In the genomic region with DNA sequence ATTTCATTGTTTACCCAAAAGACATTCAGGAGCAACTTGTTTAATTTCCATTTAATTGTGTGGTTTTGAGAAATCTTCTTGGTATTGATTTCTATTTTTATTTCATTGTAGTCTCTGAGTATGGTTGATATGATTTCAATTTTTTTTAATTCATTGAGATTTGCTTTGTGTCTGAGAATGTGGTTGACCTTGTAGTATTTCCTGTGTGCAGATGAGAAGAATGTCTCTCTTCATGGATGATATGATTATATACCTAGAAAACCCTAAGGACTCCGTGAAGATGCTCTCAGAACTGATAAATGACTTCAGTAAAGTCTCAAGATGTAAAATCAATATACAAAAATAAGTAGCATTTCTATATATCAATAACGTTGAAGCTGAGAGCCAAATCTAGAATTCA, we compare ENCODE assay signal across 22 cellular contexts.
DNase-seq lines count a peak whose midpoint lies in the region; FAIRE-seq and TF ChIP-seq lines count a peak whose summit lies in the region.
"Had no signal": no experiment of that assay in that cellular context is flagged by ENCODE, and none has a peak within 500 bp of the region (broad histone marks: within the 10 kb centered on the region; RNA-seq: fewer than 3 reads in every experiment).

No MANE protein-coding gene starts in this region.

- peaks cover 17% of the 10 kb centered on the region for H3K4me1 Mint-ChIP-seq in mesothelial cell of epicardium
- H3K4me1 Mint-ChIP-seq: CD4-positive, alpha-beta memory T cell had no signal

- H3K27ac Mint-ChIP-seq in mesothelial cell of epicardium = peak overlapping the region; percentile 91
- H3K27ac Mint-ChIP-seq: CD4-positive, alpha-beta memory T cell had no signal

- H3K27me3 Mint-ChIP-seq in mesothelial cell of epicardium (ENCODE audit: low read depth) = peaks cover 9% of the 10 kb centered on the region
- H3K27me3 Mint-ChIP-seq: CD4-positive, alpha-beta memory T cell had no signal

- peak; percentile 4 for DNase-seq in EH (ENCODE audit: low read depth)
- DNase-seq in RCC 7860 (ENCODE audit: low spot score) = no peak
- DNase-seq in choroid plexus epithelial cell (ENCODE audit: low read depth) = peak; percentile 54
- no peak for DNase-seq in mesothelial cell of epicardium (ENCODE audit: low spot score in 2 of 2, unreplicated experiment in 2 of 2)
- no peak for DNase-seq in midbrain (lab: John Stamatoyannopoulos, UW)
- DNase-seq in middle frontal gyrus (ENCODE audit: extremely low spot score, low spot score) = no peak
- DNase-seq in RKO (ENCODE audit: low spot score) = no peak
- DNase-seq in NCI-H526 (lab: John Stamatoyannopoulos, UW) = no peak
- DNase-seq: Calu3; CD4-positive, alpha-beta memory T cell; DMS53; GOT3; MV-4-11; NCI-H1694 treated with DMSO at 0.1 percent for 48 hours; NCI-H748 treated with DMSO at 0.1 percent for 48 hours; RPMI8226; SIG-M5 had no signal

- no peak for TF ChIP-seq CTCF in choroid plexus epithelial cell (conservative IDR thresholded peaks at IDR 0.05; ENCODE audit: low read depth, low read length)
- TF ChIP-seq CTCF in mesothelial cell of epicardium (IDR thresholded peaks at IDR 0.05; ENCODE audit: unreplicated experiment) = no peak

- no peak overlapping the region for H3K4me3 Mint-ChIP-seq in mesothelial cell of epicardium
- H3K4me3 Mint-ChIP-seq: CD4-positive, alpha-beta memory T cell had no signal

- no peak overlapping the region for H3K4me3 ChIP-seq in choroid plexus epithelial cell (ENCODE audit: low read depth, low read length)
- H3K4me3 ChIP-seq: BLaER1, K562 had no signal

- peaks cover 34% of the 10 kb centered on the region for H3K9me3 Mint-ChIP-seq in mesothelial cell of epicardium

- peak; percentile 78 for FAIRE-seq in RCC 7860 (lab: Jason Lieb, UNC)
- FAIRE-seq: A204.1, GM12891, GM19239, K562 had no signal

- peaks cover 16% of the 10 kb centered on the region for H3K36me3 Mint-ChIP-seq in mesothelial cell of epicardium
- H3K36me3 Mint-ChIP-seq: CD4-positive, alpha-beta memory T cell had no signal

Comparison
In these comparisons a context has a peak if more than half of its experiments do, and no peak if none do; other contexts are left out.
1. DNase-seq: peak in EH (single experiment) and choroid plexus epithelial cell (single experiment); none in RCC 7860 (single experiment), mesothelial cell of epicardium (0 of 2), midbrain (single experiment), middle frontal gyrus (single experiment), RKO (single experiment) and NCI-H526 (0 of 2).